10 cellular contexts compared by ENCODE assay signal in genomic region chr6:11258260-11259237, GRCh38. TPM values are rescaled to one million over a fixed set of nuclear protein-coding genes. Genes with fewer than 3 reads are reported as not detected.
DNase-seq lines count a peak whose midpoint lies in the region; TF ChIP-seq lines count a peak whose summit lies in the region.
"Had no signal": no experiment of that assay in that cellular context is flagged by ENCODE, and none has a peak within 500 bp of the region (broad histone marks: within the 10 kb centered on the region; RNA-seq: fewer than 3 reads in every experiment).

No MANE protein-coding gene starts in this region.

- DNase-seq in activated CD4-positive, alpha-beta T cell treated with anti-CD3 and anti-CD28 coated beads, Interleukin-2, amount 10 ng/mL, durations not matched to agents 24 days and 14 days: peak; percentile 77
- DNase-seq in activated CD4-positive, alpha-beta T cell treated with anti-CD3 and anti-CD28 coated beads for 48 hours: no peak
- DNase-seq in HuH-7 (ENCODE audit: low spot score): peak; percentile 30
- peak; percentile 36 for DNase-seq in astrocyte of the cerebellum (ENCODE audit: low read depth)
- peak; percentile 20 for DNase-seq in stimulated activated naive CD4-positive, alpha-beta T cell treated with Interleukin-2 at 50 U/mL for 16 hours (lab: John Stamatoyannopoulos, UW)
- no peak for DNase-seq in NCI-H2196 (lab: John Stamatoyannopoulos, UW; ENCODE audit: unreplicated experiment)
- DNase-seq in caudate nucleus (lab: John Stamatoyannopoulos, UW): no peak
- no peak for DNase-seq in foreskin fibroblast
- DNase-seq: HFFc6, SJCRH30 had no signal

- peaks cover 32% of the 10 kb centered on the region for H3K36me3 Mint-ChIP-seq in activated CD4-positive, alpha-beta T cell treated with anti-CD3 and anti-CD28 coated beads, Interleukin-2, amount 10 ng/mL, durations not matched to agents 24 days and 14 days (ENCODE audit: low read depth)

- peak overlapping the region; percentile 73 for H3K27ac Mint-ChIP-seq in activated CD4-positive, alpha-beta T cell treated with anti-CD3 and anti-CD28 coated beads, Interleukin-2, amount 10 ng/mL, durations not matched to agents 24 days and 14 days
- H3K27ac Mint-ChIP-seq: HFFc6 had no signal

- H3K4me3 Mint-ChIP-seq in activated CD4-positive, alpha-beta T cell treated with anti-CD3 and anti-CD28 coated beads, Interleukin-2, amount 10 ng/mL, durations not matched to agents 24 days and 14 days: peak overlapping the region; percentile 65
- H3K4me3 Mint-ChIP-seq: HFFc6 had no signal

- intact Hi-C loops in activated CD4-positive, alpha-beta T cell treated with anti-CD3 and anti-CD28 coated beads, Interleukin-2, amount 10 ng/mL, durations not matched to agents 24 days and 14 days (cut with micrococcal nuclease): no loop called here

- peaks cover 46% of the 10 kb centered on the region for H3K4me1 Mint-ChIP-seq in activated CD4-positive, alpha-beta T cell treated with anti-CD3 and anti-CD28 coated beads, Interleukin-2, amount 10 ng/mL, durations not matched to agents 24 days and 14 days

- in situ Hi-C loops in astrocyte of the cerebellum (cut with HindIII; ENCODE audit: low sequenced_read_pairs): no loop called here

- TF ChIP-seq CTCF in astrocyte of the cerebellum (IDR thresholded peaks at IDR 0.05; ENCODE audit: low read depth, low read length, missing control alignments) (no peak), foreskin fibroblast (IDR thresholded peaks at IDR 0.05; ENCODE audit: low read depth, low read length) (no peak)

- H3K9me3 Mint-ChIP-seq in activated CD4-positive, alpha-beta T cell treated with anti-CD3 and anti-CD28 coated beads, Interleukin-2, amount 10 ng/mL, durations not matched to agents 24 days and 14 days: peaks cover 8% of the 10 kb centered on the region
- H3K9me3 Mint-ChIP-seq: HFFc6 had no signal

- no peak overlapping the region for H3K27ac ChIP-seq in caudate nucleus (ENCODE audit: low read depth, low read length)
- H3K27ac ChIP-seq: SJCRH30 had no signal

- no peaks in the 10 kb centered on the region for H3K27me3 Mint-ChIP-seq in activated CD4-positive, alpha-beta T cell treated with anti-CD3 and anti-CD28 coated beads, Interleukin-2, amount 10 ng/mL, durations not matched to agents 24 days and 14 days

- H3K4me3 ChIP-seq in astrocyte of the cerebellum (ENCODE audit: low read depth, low read length) (no peak overlapping the region), foreskin fibroblast (ENCODE audit: low read depth in 1 of 2, low read length in 2 of 2) (no peak overlapping the region)
- H3K4me3 ChIP-seq: SJCRH30 had no signal

RNA-seq across cellular contexts. Expression of gene NEDD9, which starts 26.1 kb away (rescaled TPM):
- total RNA-seq in activated CD4-positive, alpha-beta T cell treated with anti-CD3 and anti-CD28 coated beads, Interleukin-2, amount 10 ng/mL, durations not matched to agents 24 days and 14 days: 31.9 and 36.9 TPM in 2 replicates

Comparison
In these comparisons a context has a peak if more than half of its experiments do, and no peak if none do; other contexts are left out.
1. DNase-seq: peak in activated CD4-positive, alpha-beta T cell treated with anti-CD3 and anti-CD28 coated beads, Interleukin-2, amount 10 ng/mL, durations not matched to agents 24 days and 14 days (single experiment), HuH-7 (single experiment), astrocyte of the cerebellum (single experiment) and stimulated activated naive CD4-positive, alpha-beta T cell treated with Interleukin-2 at 50 U/mL for 16 hours (single experiment); none in activated CD4-positive, alpha-beta T cell treated with anti-CD3 and anti-CD28 coated beads for 48 hours (single experiment), NCI-H2196 (single experiment), caudate nucleus (0 of 61) and foreskin fibroblast (0 of 2).